ENCODE assay signal across 2 cellular contexts in the genomic region with DNA sequence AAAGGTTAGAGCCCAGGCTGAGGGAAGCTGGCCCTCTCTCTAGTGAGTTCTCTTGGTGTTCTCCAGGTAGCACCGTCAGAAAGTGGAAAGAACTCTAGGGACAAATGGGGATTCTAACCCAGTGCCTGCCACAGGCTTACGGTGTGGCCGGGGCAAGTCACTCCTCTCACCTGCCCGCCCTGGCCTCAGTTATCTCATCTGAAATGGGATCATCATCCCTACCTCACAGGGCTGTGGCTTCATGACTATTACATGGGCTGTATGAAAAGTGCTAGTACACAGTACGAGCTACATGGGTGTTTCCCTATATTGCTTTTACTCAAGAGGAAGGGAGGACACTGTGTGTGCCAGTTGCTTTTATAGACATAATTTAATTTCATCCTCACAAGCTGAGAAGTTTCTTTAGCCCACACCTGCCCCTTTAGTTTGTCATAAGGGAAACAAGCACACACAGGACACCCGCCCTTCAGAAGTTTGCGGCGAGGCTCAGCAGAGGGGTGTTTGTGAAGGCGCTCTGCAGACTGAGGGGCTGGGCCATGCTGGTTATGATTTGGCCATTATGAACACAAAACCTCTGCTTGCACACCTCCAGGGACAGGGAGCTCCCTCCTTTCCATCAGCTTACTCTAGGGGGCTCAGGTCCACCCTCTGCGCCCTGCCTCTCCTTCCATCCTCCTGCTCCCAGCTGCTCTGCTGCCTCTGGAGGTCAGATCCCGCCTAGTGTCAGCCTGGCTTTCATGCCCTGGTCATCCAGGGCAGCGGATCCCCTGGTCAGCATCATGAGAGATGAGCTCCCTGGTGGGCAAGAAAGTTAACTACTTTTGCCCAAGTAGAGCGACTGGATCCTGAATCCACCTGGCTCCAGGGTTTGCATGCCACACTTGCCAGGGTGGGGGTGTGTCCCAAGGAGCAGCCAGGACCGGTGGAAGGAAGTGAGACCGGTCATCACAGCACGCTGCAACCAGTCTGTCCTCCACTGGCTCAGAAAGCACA.
TF ChIP-seq lines count a peak whose summit lies in the region.

No MANE protein-coding gene starts in this region.

TF ChIP-seq in SK-N-SH, 30 proteins besides CTCF, POLR2A, EP300 and RAD21:
- no peak for TF ChIP-seq RXRA (IDR thresholded peaks at IDR 0.05; ENCODE audit: borderline replicate concordance, low read depth)
- TF ChIP-seq, protein P1, sequence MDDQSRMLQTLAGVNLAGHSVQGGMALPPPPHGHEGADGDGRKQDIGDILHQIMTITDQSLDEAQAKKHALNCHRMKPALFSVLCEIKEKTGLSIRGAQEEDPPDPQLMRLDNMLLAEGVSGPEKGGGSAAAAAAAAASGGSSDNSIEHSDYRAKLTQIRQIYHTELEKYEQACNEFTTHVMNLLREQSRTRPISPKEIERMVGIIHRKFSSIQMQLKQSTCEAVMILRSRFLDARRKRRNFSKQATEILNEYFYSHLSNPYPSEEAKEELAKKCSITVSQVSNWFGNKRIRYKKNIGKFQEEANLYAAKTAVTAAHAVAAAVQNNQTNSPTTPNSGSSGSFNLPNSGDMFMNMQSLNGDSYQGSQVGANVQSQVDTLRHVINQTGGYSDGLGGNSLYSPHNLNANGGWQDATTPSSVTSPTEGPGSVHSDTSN (IDR thresholded peaks at IDR 0.05): no peak
- no peak for TF ChIP-seq YY1 (IDR thresholded peaks at IDR 0.05; ENCODE audit: low read depth)
- no peak for TF ChIP-seq FOXM1 (IDR thresholded peaks at IDR 0.05; ENCODE audit: low read depth)
- TF ChIP-seq, protein P2, sequence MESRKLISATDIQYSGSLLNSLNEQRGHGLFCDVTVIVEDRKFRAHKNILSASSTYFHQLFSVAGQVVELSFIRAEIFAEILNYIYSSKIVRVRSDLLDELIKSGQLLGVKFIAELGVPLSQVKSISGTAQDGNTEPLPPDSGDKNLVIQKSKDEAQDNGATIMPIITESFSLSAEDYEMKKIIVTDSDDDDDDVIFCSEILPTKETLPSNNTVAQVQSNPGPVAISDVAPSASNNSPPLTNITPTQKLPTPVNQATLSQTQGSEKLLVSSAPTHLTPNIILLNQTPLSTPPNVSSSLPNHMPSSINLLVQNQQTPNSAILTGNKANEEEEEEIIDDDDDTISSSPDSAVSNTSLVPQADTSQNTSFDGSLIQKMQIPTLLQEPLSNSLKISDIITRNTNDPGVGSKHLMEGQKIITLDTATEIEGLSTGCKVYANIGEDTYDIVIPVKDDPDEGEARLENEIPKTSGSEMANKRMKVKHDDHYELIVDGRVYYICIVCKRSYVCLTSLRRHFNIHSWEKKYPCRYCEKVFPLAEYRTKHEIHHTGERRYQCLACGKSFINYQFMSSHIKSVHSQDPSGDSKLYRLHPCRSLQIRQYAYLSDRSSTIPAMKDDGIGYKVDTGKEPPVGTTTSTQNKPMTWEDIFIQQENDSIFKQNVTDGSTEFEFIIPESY (IDR thresholded peaks at IDR 0.05; ENCODE audit: borderline replicate concordance, low read depth): no peak
- TF ChIP-seq, protein P3, sequence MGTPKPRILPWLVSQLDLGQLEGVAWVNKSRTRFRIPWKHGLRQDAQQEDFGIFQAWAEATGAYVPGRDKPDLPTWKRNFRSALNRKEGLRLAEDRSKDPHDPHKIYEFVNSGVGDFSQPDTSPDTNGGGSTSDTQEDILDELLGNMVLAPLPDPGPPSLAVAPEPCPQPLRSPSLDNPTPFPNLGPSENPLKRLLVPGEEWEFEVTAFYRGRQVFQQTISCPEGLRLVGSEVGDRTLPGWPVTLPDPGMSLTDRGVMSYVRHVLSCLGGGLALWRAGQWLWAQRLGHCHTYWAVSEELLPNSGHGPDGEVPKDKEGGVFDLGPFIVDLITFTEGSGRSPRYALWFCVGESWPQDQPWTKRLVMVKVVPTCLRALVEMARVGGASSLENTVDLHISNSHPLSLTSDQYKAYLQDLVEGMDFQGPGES (IDR thresholded peaks at IDR 0.05; ENCODE audit: low read depth, low read length): no peak
- TF ChIP-seq NRF1 (IDR thresholded peaks at IDR 0.05; ENCODE audit: low read depth, low read length): no peak
- TF ChIP-seq EZH2phosphoT487 (IDR thresholded peaks at IDR 0.05; ENCODE audit: borderline replicate concordance, low read depth): no peak
- no peak for TF ChIP-seq FOXJ3 (CRISPR knock-in tag; IDR thresholded peaks at IDR 0.05)

TF ChIP-seq in SK-N-SH treated with all-trans-retinoic acid at 6 μM for 48 hours, 23 proteins besides CTCF, POLR2A, EP300 and RAD21:
- TF ChIP-seq, protein P4, sequence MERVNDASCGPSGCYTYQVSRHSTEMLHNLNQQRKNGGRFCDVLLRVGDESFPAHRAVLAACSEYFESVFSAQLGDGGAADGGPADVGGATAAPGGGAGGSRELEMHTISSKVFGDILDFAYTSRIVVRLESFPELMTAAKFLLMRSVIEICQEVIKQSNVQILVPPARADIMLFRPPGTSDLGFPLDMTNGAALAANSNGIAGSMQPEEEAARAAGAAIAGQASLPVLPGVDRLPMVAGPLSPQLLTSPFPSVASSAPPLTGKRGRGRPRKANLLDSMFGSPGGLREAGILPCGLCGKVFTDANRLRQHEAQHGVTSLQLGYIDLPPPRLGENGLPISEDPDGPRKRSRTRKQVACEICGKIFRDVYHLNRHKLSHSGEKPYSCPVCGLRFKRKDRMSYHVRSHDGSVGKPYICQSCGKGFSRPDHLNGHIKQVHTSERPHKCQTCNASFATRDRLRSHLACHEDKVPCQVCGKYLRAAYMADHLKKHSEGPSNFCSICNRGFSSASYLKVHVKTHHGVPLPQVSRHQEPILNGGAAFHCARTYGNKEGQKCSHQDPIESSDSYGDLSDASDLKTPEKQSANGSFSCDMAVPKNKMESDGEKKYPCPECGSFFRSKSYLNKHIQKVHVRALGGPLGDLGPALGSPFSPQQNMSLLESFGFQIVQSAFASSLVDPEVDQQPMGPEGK (CRISPR knock-in tag; IDR thresholded peaks at IDR 0.05; ENCODE audit: borderline replicate concordance): no peak
- TF ChIP-seq GLIS3 (CRISPR knock-in tag; IDR thresholded peaks at IDR 0.05) (no peak), ZNF8 (CRISPR knock-in tag; IDR thresholded peaks at IDR 0.05) (no peak), PPARA (CRISPR knock-in tag; IDR thresholded peaks at IDR 0.05; ENCODE audit: borderline replicate concordance) (no peak)
